In genomic region chr11:9625728-9626127, GRCh38 we compare ENCODE assay signal across 16 cellular contexts. TPM values are rescaled to one million over a fixed set of nuclear protein-coding genes. Genes with fewer than 3 reads are reported as not detected.
DNase-seq lines count a peak whose midpoint lies in the region; ATAC-seq and TF ChIP-seq lines count a peak whose summit lies in the region.
"Had no signal": no experiment of that assay in that cellular context is flagged by ENCODE, and none has a peak within 500 bp of the region (broad histone marks: within the 10 kb centered on the region; RNA-seq: fewer than 3 reads in every experiment).

No MANE protein-coding gene starts in this region.

- dilution Hi-C loops in mammary epithelial cell (cut with HindIII; ENCODE audit: low sequenced_read_pairs) = no loop called here

- CTCF ChIA-PET in mammary epithelial cell (lab: Charles Lee; ENCODE audit: low non-redundant PET) (no interaction called here), GM10248 (lab: Yijun Ruan, JAX) (interaction anchor here (1.5 to 4.5 kb wide), 2 partner anchors 12 to 13 kb away, joined by 4 to 23 read pairs; no protein-coding TSS in a partner anchor)

- H3K23ac ChIP-seq in mesendoderm (ENCODE audit: low read length) = no peak overlapping the region

- in situ Hi-C loops in mammary epithelial cell (cut with MboI; ENCODE audit: low sequenced_read_pairs in 2 of 2) = no loop called here

- H4K8ac ChIP-seq in mesendoderm (ENCODE audit: low read depth, low read length) = no peak overlapping the region

- H3K27ac ChIP-seq in left ventricle myocardium inferior (replicated peaks) (peak overlapping the region; percentile 69), mammary epithelial cell (ENCODE audit: insufficient read depth, low read depth, low read length) (no peak overlapping the region), mesendoderm (ENCODE audit: low read depth, low read length) (no peak overlapping the region), upper lobe of right lung (no peak overlapping the region)

- H3K4me3 ChIP-seq in left ventricle myocardium inferior (no peak overlapping the region), mammary epithelial cell (replicated peaks in 1 of 3; ENCODE audit: insufficient read depth in 1 of 3, low read depth in 2 of 3, low read length in 3 of 3) (no peak overlapping the region), mesendoderm (ENCODE audit: low read length) (no peak overlapping the region), upper lobe of right lung (no peak overlapping the region)

- no peaks in the 10 kb centered on the region for H4K20me1 ChIP-seq in mammary epithelial cell (ENCODE audit: insufficient read depth, low read length)

- H2AFZ ChIP-seq in mammary epithelial cell (ENCODE audit: low read depth, low read length) = peak overlapping the region; percentile 73

- WGBS in mammary epithelial cell (ENCODE audit: low coverage, missing lambda C conversion rate) = 53% methylated on average over 3 of the region's 3 CpGs
- no CpG with 5 or more reads among the region's 3 CpGs for WGBS in mesendoderm (ENCODE audit: extremely low coverage, insufficient coverage, low lambda C conversion rate)

- H3K9ac ChIP-seq in mammary epithelial cell (ENCODE audit: insufficient read depth, low read length) = no peak overlapping the region
- no peak overlapping the region for H3K9ac ChIP-seq in mesendoderm (ENCODE audit: low read length)

- ATAC-seq in left ventricle myocardium superior (no peak), upper lobe of right lung (peak; percentile 92)
- ATAC-seq: HCT116, Right ventricle myocardium inferior had no signal

- H2BK5ac ChIP-seq in mesendoderm (ENCODE audit: low read length) = no peak overlapping the region

- H3K4me1 ChIP-seq in left ventricle myocardium inferior = peaks cover 30% of the 10 kb centered on the region
- peaks cover 7% of the 10 kb centered on the region for H3K4me1 ChIP-seq in mammary epithelial cell (ENCODE audit: insufficient read depth, low read length)
- peaks cover 5% of the 10 kb centered on the region for H3K4me1 ChIP-seq in mesendoderm (ENCODE audit: control insufficient read depth, low read depth, low read length)
- H3K4me1 ChIP-seq in upper lobe of right lung = no peaks in the 10 kb centered on the region

- H3K18ac ChIP-seq in mesendoderm (ENCODE audit: low read length) = peak overlapping the region; percentile 73

- H3K56ac ChIP-seq in mesendoderm (ENCODE audit: low read length) = no peak overlapping the region

- no TSS peak for BruUV-seq in mammary epithelial cell (replicated peaks; lab: Mats Ljungman, UMichigan)

- intact Hi-C loops in left ventricle myocardium inferior (cut with micrococcal nuclease) = no loop called here
- intact Hi-C loops in left ventricle myocardium superior (cut with micrococcal nuclease) = no loop called here
- intact Hi-C loops in mammary epithelial cell (cut with micrococcal nuclease) = no loop called here
- intact Hi-C loops in upper lobe of right lung (cut with DNase I) = no loop called here

- H3K9me3 ChIP-seq in left ventricle myocardium inferior (replicated peaks) (no peaks in the 10 kb centered on the region), mammary epithelial cell (replicated peaks; ENCODE audit: insufficient read depth, low read length) (no peaks in the 10 kb centered on the region), upper lobe of right lung (no peaks in the 10 kb centered on the region)

- H3K36me3 ChIP-seq in left ventricle myocardium inferior (no peaks in the 10 kb centered on the region), mammary epithelial cell (ENCODE audit: insufficient read depth, low read length) (no peaks in the 10 kb centered on the region), mesendoderm (ENCODE audit: control insufficient read depth, insufficient read depth, low read length) (no peaks in the 10 kb centered on the region), upper lobe of right lung (no peaks in the 10 kb centered on the region)

- no peaks in the 10 kb centered on the region for H3K79me2 ChIP-seq in mammary epithelial cell (ENCODE audit: insufficient read depth, low read length)
- no peaks in the 10 kb centered on the region for H3K79me2 ChIP-seq in mesendoderm (ENCODE audit: control insufficient read depth, insufficient read depth, low read length)

- DNase-seq in left ventricle myocardium inferior (no peak), left ventricle myocardium superior (no peak), mammary epithelial cell (no peak), mesendoderm (no peak), upper lobe of right lung (no peak), GM10248 (ENCODE audit: extremely low spot score) (no peak), GM10266 (ENCODE audit: extremely low spot score) (no peak)
- no peak for DNase-seq in activated T-cell treated with anti-CD3 and anti-CD28 coated beads, Interleukin-2, amount 50 U/mL, for 48 hours
- DNase-seq: activated CD4-positive, alpha-beta T cell treated with anti-CD3 and anti-CD28 coated beads, Interleukin-2, amount 50 U/mL, for 48 hours; activated gamma-delta T cell treated with Interleukin-2 at 50 U/mL for 16 hours; DMS79 treated with DMSO at 0.1 percent for 48 hours; erythroblast; kidney; NCI-H524 treated with DMSO at 0.1 percent for 48 hours had no signal

- H4K5ac ChIP-seq in mesendoderm (ENCODE audit: low read length) = no peak overlapping the region

- H2BK15ac ChIP-seq in mesendoderm (replicated peaks; ENCODE audit: low read depth) = no peak overlapping the region

- H3K4ac ChIP-seq in mesendoderm (ENCODE audit: low read depth, low read length) = no peak overlapping the region

- no peak overlapping the region for H2BK120ac ChIP-seq in mesendoderm (ENCODE audit: low read depth, low read length)

- no peak overlapping the region for H3K4me2 ChIP-seq in mammary epithelial cell (ENCODE audit: insufficient read depth, low read depth, low read length)
- no peak overlapping the region for H3K4me2 ChIP-seq in mesendoderm (ENCODE audit: low read length)

- no peaks in the 10 kb centered on the region for H3K79me1 ChIP-seq in mesendoderm (ENCODE audit: low read length)

- no peak for TF ChIP-seq CTCF in left ventricle myocardium inferior (IDR thresholded peaks at IDR 0.05; ENCODE audit: borderline replicate concordance)
- TF ChIP-seq CTCF in mammary epithelial cell (conservative IDR thresholded peaks at IDR 0.05 in 1 of 2, IDR thresholded peaks at IDR 0.05 in 1 of 2; ENCODE audit: extremely low read depth in 1 of 2, insufficient read depth in 1 of 2, low read depth in 1 of 2, low read length in 2 of 2) = no peak
- no peak for TF ChIP-seq CTCF in upper lobe of right lung (IDR thresholded peaks at IDR 0.05)
- no peak for TF ChIP-seq CTCF in GM10248 (IDR thresholded peaks at IDR 0.05; ENCODE audit: control extremely low read depth, extremely low read depth, low read depth, missing control alignments)
- TF ChIP-seq CTCF in GM10266 (IDR thresholded peaks at IDR 0.05; ENCODE audit: control insufficient read depth, insufficient read depth, low read depth, missing control alignments) = no peak

- H3K27me3 ChIP-seq in left ventricle myocardium inferior (ENCODE audit: low read depth) (no peaks in the 10 kb centered on the region), mammary epithelial cell (ENCODE audit: insufficient read depth, low read length) (no peaks in the 10 kb centered on the region), mesendoderm (ENCODE audit: insufficient read depth, low read length, poor library complexity) (no peaks in the 10 kb centered on the region), upper lobe of right lung (no peaks in the 10 kb centered on the region)

- H2AK5ac ChIP-seq in mesendoderm (ENCODE audit: low read length) = no peak overlapping the region

- POLR2A ChIA-PET in GM10248 (lab: Yijun Ruan, JAX) = no interaction called here

RNA-seq across cellular contexts. Expression of gene SWAP70, which starts 38.1 kb away (rescaled TPM):
- total RNA-seq in left ventricle myocardium inferior = 20.6 TPM
- total RNA-seq in left ventricle myocardium superior = 25.0 TPM
- total RNA-seq in mammary epithelial cell = 10 to 100 TPM; 40.4 to 51.2 TPM
- polyA plus RNA-seq in mammary epithelial cell = 16.7 TPM
- 27.4 TPM for polyA minus RNA-seq in mammary epithelial cell
- polyA plus RNA-seq in mesendoderm (2013, experiment 1 of 2) = 30.9 TPM
- 33.0 TPM for polyA plus RNA-seq in mesendoderm (2013, experiment 2 of 2)
- total RNA-seq in upper lobe of right lung = 61.5 TPM

RNA-seq across cellular contexts. Expression of gene WEE1, which starts 52.3 kb away (rescaled TPM):
- 41.8 TPM for total RNA-seq in left ventricle myocardium inferior
- total RNA-seq in left ventricle myocardium superior = 38.3 TPM
- 10 to 100 TPM; 49.8 to 53.0 TPM for total RNA-seq in mammary epithelial cell
- polyA plus RNA-seq in mammary epithelial cell = 31.1 TPM
- polyA minus RNA-seq in mammary epithelial cell = 45.0 TPM
- 59.6 TPM for polyA plus RNA-seq in mesendoderm (2013, experiment 1 of 2)
- 65.2 TPM for polyA plus RNA-seq in mesendoderm (2013, experiment 2 of 2)
- 10.9 TPM for total RNA-seq in upper lobe of right lung
